1 cellular context compared by ENCODE assay signal in genomic region chr4:138216272-138216867, GRCh38.
TF ChIP-seq lines count a peak whose summit lies in the region.

No MANE protein-coding gene starts in this region.

TF ChIP-seq in WTC11, 78 proteins besides CTCF, POLR2A, EP300 and RAD21:
- TF ChIP-seq JUN (CRISPR knock-in tag; IDR thresholded peaks at IDR 0.05) (no peak), E2F5 (CRISPR knock-in tag; IDR thresholded peaks at IDR 0.05) (no peak), AFF4 (CRISPR knock-in tag; IDR thresholded peaks at IDR 0.05; ENCODE audit: borderline replicate concordance) (no peak), GRHL2 (CRISPR knock-in tag; IDR thresholded peaks at IDR 0.05; ENCODE audit: insufficient replicate concordance, severe bottlenecking) (no peak), ZBTB21 (CRISPR knock-in tag; IDR thresholded peaks at IDR 0.05; ENCODE audit: borderline replicate concordance) (no peak), STAT6 (CRISPR knock-in tag; conservative IDR thresholded peaks at IDR 0.05; ENCODE audit: low read depth) (no peak), ZNF512 (CRISPR knock-in tag; IDR thresholded peaks at IDR 0.05; ENCODE audit: borderline replicate concordance) (no peak), ETV6 (CRISPR knock-in tag; IDR thresholded peaks at IDR 0.05) (no peak), AR (CRISPR knock-in tag; IDR thresholded peaks at IDR 0.05) (no peak), USF2 (CRISPR knock-in tag; IDR thresholded peaks at IDR 0.05) (no peak), ZNF317 (CRISPR knock-in tag; IDR thresholded peaks at IDR 0.05; ENCODE audit: borderline replicate concordance, low read depth) (no peak), KAT7 (CRISPR knock-in tag; IDR thresholded peaks at IDR 0.05; ENCODE audit: borderline replicate concordance) (no peak), ZNF423 (CRISPR knock-in tag; IDR thresholded peaks at IDR 0.05) (no peak), ZNF532 (CRISPR knock-in tag; IDR thresholded peaks at IDR 0.05; ENCODE audit: borderline replicate concordance) (no peak), TEAD1 (CRISPR knock-in tag; IDR thresholded peaks at IDR 0.05) (no peak), RORB (CRISPR knock-in tag; IDR thresholded peaks at IDR 0.05) (no peak), ARID4B (CRISPR knock-in tag; IDR thresholded peaks at IDR 0.05; ENCODE audit: borderline replicate concordance) (no peak), TP53 (CRISPR knock-in tag; IDR thresholded peaks at IDR 0.05) (no peak), HMGXB4 (CRISPR knock-in tag; IDR thresholded peaks at IDR 0.05) (no peak)
